1 cellular context compared by ENCODE assay signal in the genomic region with DNA sequence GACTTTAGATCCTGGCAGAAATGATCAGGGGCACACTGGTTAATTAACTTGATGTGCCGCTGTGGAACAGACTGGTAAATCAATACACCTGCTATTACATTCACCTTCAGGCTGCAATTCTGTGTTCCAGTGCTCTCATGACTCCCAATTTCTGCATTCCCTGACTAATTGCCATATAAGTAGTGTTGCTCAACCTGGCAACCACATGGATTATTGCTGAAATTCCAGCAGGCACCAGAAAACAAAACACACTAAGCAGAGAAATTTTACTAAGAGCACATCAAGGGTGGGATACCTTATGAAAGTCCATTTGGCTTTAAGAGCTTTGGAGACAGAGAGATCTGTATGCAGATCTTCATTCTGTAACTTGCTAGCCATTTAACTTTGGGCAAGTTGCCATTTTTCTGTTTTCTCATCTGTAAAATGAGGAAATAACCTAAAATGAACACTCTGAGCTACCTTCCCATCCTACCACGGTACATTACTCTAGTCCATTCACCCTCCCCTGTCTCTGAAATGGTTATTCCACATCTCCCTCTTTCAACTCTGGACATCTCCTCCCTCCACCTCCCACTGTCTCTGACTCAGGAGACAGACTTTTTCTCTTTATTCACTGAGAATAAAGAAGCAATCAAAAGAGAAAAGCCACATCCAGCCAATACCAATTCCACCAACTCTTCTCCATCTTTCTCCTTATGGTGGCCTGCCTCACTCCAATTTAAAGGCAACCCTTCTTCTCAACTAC.
TF ChIP-seq lines count a peak whose summit lies in the region.

No MANE protein-coding gene starts in this region.

TF ChIP-seq in WTC11, 78 proteins besides CTCF, POLR2A, EP300 and RAD21 (continued from another document):
- no peak for TF ChIP-seq CDX4 (CRISPR knock-in tag; IDR thresholded peaks at IDR 0.05; ENCODE audit: borderline replicate concordance)
- TF ChIP-seq TCF7 (CRISPR knock-in tag; IDR thresholded peaks at IDR 0.05; ENCODE audit: low read depth), result no peak
- TF ChIP-seq AFF4 (CRISPR knock-in tag; IDR thresholded peaks at IDR 0.05; ENCODE audit: borderline replicate concordance), result no peak
- no peak for TF ChIP-seq ZNF263 (CRISPR knock-in tag; IDR thresholded peaks at IDR 0.05; ENCODE audit: low read depth)
- TF ChIP-seq TP53 (CRISPR knock-in tag; IDR thresholded peaks at IDR 0.05), result no peak
- TF ChIP-seq, protein P1, sequence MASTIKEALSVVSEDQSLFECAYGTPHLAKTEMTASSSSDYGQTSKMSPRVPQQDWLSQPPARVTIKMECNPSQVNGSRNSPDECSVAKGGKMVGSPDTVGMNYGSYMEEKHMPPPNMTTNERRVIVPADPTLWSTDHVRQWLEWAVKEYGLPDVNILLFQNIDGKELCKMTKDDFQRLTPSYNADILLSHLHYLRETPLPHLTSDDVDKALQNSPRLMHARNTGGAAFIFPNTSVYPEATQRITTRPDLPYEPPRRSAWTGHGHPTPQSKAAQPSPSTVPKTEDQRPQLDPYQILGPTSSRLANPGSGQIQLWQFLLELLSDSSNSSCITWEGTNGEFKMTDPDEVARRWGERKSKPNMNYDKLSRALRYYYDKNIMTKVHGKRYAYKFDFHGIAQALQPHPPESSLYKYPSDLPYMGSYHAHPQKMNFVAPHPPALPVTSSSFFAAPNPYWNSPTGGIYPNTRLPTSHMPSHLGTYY (CRISPR knock-in tag; IDR thresholded peaks at IDR 0.05), result no peak
- TF ChIP-seq ARID4B (CRISPR knock-in tag; IDR thresholded peaks at IDR 0.05; ENCODE audit: borderline replicate concordance), result no peak
- TF ChIP-seq, protein P2, sequence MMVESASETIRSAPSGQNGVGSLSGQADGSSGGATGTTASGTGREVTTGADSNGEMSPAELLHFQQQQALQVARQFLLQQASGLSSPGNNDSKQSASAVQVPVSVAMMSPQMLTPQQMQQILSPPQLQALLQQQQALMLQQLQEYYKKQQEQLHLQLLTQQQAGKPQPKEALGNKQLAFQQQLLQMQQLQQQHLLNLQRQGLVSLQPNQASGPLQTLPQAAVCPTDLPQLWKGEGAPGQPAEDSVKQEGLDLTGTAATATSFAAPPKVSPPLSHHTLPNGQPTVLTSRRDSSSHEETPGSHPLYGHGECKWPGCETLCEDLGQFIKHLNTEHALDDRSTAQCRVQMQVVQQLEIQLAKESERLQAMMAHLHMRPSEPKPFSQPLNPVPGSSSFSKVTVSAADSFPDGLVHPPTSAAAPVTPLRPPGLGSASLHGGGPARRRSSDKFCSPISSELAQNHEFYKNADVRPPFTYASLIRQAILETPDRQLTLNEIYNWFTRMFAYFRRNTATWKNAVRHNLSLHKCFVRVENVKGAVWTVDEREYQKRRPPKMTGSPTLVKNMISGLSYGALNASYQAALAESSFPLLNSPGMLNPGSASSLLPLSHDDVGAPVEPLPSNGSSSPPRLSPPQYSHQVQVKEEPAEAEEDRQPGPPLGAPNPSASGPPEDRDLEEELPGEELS (CRISPR knock-in tag; IDR thresholded peaks at IDR 0.05), result no peak
- TF ChIP-seq, protein P3, sequence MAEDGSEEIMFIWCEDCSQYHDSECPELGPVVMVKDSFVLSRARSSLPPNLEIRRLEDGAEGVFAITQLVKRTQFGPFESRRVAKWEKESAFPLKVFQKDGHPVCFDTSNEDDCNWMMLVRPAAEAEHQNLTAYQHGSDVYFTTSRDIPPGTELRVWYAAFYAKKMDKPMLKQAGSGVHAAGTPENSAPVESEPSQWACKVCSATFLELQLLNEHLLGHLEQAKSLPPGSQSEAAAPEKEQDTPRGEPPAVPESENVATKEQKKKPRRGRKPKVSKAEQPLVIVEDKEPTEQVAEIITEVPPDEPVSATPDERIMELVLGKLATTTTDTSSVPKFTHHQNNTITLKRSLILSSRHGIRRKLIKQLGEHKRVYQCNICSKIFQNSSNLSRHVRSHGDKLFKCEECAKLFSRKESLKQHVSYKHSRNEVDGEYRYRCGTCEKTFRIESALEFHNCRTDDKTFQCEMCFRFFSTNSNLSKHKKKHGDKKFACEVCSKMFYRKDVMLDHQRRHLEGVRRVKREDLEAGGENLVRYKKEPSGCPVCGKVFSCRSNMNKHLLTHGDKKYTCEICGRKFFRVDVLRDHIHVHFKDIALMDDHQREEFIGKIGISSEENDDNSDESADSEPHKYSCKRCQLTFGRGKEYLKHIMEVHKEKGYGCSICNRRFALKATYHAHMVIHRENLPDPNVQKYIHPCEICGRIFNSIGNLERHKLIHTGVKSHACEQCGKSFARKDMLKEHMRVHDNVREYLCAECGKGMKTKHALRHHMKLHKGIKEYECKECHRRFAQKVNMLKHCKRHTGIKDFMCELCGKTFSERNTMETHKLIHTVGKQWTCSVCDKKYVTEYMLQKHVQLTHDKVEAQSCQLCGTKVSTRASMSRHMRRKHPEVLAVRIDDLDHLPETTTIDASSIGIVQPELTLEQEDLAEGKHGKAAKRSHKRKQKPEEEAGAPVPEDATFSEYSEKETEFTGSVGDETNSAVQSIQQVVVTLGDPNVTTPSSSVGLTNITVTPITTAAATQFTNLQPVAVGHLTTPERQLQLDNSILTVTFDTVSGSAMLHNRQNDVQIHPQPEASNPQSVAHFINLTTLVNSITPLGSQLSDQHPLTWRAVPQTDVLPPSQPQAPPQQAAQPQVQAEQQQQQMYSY (CRISPR knock-in tag; IDR thresholded peaks at IDR 0.05), result no peak
- TF ChIP-seq ATF2 (CRISPR knock-in tag; IDR thresholded peaks at IDR 0.05; ENCODE audit: borderline replicate concordance, low read depth), result no peak
- TF ChIP-seq JUN (CRISPR knock-in tag; IDR thresholded peaks at IDR 0.05), result no peak
- TF ChIP-seq USF2 (CRISPR knock-in tag; IDR thresholded peaks at IDR 0.05), result no peak
- TF ChIP-seq, protein P4, sequence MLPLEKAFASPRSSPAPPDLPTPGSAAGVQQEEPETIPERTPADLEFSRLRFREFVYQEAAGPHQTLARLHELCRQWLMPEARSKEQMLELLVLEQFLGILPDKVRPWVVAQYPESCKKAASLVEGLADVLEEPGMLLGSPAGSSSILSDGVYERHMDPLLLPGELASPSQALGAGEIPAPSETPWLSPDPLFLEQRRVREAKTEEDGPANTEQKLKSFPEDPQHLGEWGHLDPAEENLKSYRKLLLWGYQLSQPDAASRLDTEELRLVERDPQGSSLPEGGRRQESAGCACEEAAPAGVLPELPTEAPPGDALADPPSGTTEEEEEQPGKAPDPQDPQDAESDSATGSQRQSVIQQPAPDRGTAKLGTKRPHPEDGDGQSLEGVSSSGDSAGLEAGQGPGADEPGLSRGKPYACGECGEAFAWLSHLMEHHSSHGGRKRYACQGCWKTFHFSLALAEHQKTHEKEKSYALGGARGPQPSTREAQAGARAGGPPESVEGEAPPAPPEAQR (CRISPR knock-in tag; IDR thresholded peaks at IDR 0.05), result no peak
